In the genomic region with DNA sequence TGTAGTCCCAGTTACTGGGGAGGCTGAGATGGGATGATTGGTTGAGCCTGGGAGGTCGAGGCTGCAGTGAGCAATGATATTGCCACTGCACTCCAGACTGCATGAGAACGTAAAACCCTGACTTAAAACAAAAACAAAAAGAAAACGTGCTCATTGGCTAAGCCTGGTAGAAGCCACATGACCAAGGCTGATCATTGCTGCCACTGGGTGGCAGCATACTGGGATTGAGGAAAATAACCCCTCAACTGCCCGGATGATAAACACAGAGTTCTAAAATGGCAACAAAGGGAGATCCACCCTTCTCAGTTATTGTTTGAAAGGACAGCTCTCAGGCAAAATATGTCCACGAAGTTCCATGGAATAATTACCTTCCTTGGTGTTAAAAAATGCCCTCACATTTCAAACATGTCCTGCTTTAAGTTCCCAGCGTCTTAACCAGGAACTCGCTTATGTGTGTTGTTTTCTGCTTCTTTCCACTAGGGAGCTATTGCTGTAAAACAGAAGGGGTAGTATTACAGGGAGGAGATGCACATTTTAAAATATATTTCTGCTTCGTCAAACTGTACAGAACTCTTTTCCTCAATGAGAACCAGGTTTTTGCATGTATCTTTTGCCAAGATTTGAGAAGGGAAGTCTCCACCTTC, we compare ENCODE assay signal across 8 cellular contexts.
DNase-seq lines count a peak whose midpoint lies in the region; ATAC-seq and TF ChIP-seq lines count a peak whose summit lies in the region.

No MANE protein-coding gene starts in this region.

- ATAC-seq in left lung (peak; percentile 74), GM18858 (IDR thresholded peaks at IDR 0.05; ENCODE audit: unreplicated experiment) (no peak), GM18517 (IDR thresholded peaks at IDR 0.05; ENCODE audit: unreplicated experiment) (no peak)

- POLR2A ChIA-PET in GM10248 (lab: Yijun Ruan, JAX): no interaction called here

- 48 to 57% methylated on average over 8 of the region's 8 CpGs for WGBS in transverse colon (ENCODE audit: low coverage in 1 of 2), 2 donors

- in situ Hi-C loops in transverse colon (cut with MboI; ENCODE audit: low pct_ligation_motif_present in 1 of 4, low pct_unique_long_range_greater_than_20kb in 1 of 4, low sequenced_read_pairs in 3 of 4): no loop called here

- no peaks in the 10 kb centered on the region for H3K4me1 ChIP-seq in left lung
- H3K4me1 ChIP-seq in transverse colon: no peaks in the 10 kb centered on the region

- no peaks in the 10 kb centered on the region for H3K27me3 ChIP-seq in left lung
- H3K27me3 ChIP-seq in transverse colon: no peaks in the 10 kb centered on the region

- intact Hi-C loops in left lung (cut with DNase I) (no loop called here), transverse colon (cut with DNase I; ENCODE audit: low total_unique reads) (no loop called here)

- DNase-seq in GM10248 (ENCODE audit: extremely low spot score) (no peak), LNCaP clone FGC (ENCODE audit: low read depth) (no peak), left lung (no peak), transverse colon (peak; percentile 41), NCI-H345 (lab: John Stamatoyannopoulos, UW) (no peak)
- DNase-seq in activated T-helper 9 cell treated with anti-CD3 and anti-CD28 coated beads, Interleukin-2, amount 50 U/mL, for 16 hours (ENCODE audit: low read depth): peak; percentile 15

- H3K36me3 ChIP-seq in left lung (no peaks in the 10 kb centered on the region), transverse colon (no peaks in the 10 kb centered on the region)

- CTCF ChIA-PET in GM10248 (lab: Yijun Ruan, JAX): interaction anchor here (1.0 to 1.2 kb wide), 2 partner anchors 10 to 36 kb away, joined by 3 read pairs; no protein-coding TSS in a partner anchor

- H3K9me3 ChIP-seq in left lung: peaks cover 0 to 27% of the 10 kb centered on the region in 2 donors
- H3K9me3 ChIP-seq in transverse colon: no peaks in the 10 kb centered on the region

- no peak for TF ChIP-seq POLR2A in transverse colon (IDR thresholded peaks at IDR 0.05)

- no peak overlapping the region for H3K4me3 ChIP-seq in LNCaP clone FGC (ENCODE audit: low read depth, low read length)
- no peak overlapping the region for H3K4me3 ChIP-seq in left lung
- H3K4me3 ChIP-seq in transverse colon: no peak overlapping the region

- no peak for TF ChIP-seq EP300 in transverse colon (IDR thresholded peaks at IDR 0.05; ENCODE audit: low read depth)

- TF ChIP-seq CTCF in GM10248 (IDR thresholded peaks at IDR 0.05; ENCODE audit: control extremely low read depth, extremely low read depth, low read depth, missing control alignments): peak; percentile 24
- TF ChIP-seq CTCF in LNCaP clone FGC (IDR thresholded peaks at IDR 0.05; ENCODE audit: control insufficient read depth, extremely low read depth, insufficient read depth): peak; percentile 27
- TF ChIP-seq CTCF in left lung (IDR thresholded peaks at IDR 0.05): peak; percentile 37 to 51
- TF ChIP-seq CTCF in transverse colon (IDR thresholded peaks at IDR 0.05): peak; percentile 39 to 55 (median 44)

- H3K27ac ChIP-seq in left lung (no peak overlapping the region), transverse colon (no peak overlapping the region)

Comparison
In these comparisons a context has a peak if more than half of its experiments do, and no peak if none do; other contexts are left out.
1. DNase-seq: peak in activated T-helper 9 cell treated with anti-CD3 and anti-CD28 coated beads, Interleukin-2, amount 50 U/mL, for 16 hours (single experiment) and transverse colon (single experiment); none in GM10248 (single experiment), LNCaP clone FGC (single experiment), left lung (0 of 2) and NCI-H345 (single experiment).
2. Peak in every context shown above with its lines, with median percentiles within 50 percentile points of each other: CTCF ChIP-seq.